1 cellular context compared by ENCODE assay signal in the genomic region with DNA sequence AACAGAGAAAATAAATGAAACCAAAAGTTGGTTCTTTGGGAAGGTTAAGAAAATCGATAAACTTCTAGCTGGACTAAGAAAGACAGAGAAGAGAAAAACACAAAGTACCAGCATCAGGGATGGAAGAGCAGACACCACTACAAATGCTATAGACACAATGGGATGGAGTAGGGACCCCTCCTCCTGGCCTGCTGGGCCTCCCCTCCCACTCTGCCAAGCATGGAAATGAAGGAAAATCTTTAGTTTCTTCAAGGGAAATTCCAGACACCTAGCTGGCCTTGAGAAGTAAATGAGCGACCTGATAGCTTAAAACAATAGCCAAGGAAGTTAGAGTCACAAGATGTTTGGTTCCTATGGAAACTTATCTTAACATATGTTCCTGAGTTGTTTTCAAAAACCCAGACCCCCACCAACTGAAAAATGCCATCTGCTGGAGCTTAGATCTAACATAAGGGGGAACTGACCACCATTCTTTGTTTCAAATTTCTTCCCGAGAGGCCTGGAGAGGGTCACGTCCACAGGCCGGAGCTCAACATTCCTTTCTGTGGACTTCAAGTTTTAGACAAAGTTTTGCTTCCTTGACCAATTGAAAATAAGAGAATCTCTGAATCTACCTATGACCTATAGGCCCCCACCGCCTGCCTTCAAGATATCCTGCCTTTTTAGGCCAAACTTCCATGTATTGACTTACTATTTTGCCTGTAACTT.
TF ChIP-seq lines count a peak whose summit lies in the region.

No MANE protein-coding gene starts in this region.

TF ChIP-seq in GM23338, 12 proteins besides CTCF, POLR2A, EP300 and RAD21 (continued from another document):
- TF ChIP-seq EZH2 (IDR thresholded peaks at IDR 0.05; ENCODE audit: low read depth, unreplicated experiment), result no peak
- no peak for TF ChIP-seq CREB1 (CRISPR knock-in tag; IDR thresholded peaks at IDR 0.05; ENCODE audit: low read depth)
- TF ChIP-seq, protein P1, sequence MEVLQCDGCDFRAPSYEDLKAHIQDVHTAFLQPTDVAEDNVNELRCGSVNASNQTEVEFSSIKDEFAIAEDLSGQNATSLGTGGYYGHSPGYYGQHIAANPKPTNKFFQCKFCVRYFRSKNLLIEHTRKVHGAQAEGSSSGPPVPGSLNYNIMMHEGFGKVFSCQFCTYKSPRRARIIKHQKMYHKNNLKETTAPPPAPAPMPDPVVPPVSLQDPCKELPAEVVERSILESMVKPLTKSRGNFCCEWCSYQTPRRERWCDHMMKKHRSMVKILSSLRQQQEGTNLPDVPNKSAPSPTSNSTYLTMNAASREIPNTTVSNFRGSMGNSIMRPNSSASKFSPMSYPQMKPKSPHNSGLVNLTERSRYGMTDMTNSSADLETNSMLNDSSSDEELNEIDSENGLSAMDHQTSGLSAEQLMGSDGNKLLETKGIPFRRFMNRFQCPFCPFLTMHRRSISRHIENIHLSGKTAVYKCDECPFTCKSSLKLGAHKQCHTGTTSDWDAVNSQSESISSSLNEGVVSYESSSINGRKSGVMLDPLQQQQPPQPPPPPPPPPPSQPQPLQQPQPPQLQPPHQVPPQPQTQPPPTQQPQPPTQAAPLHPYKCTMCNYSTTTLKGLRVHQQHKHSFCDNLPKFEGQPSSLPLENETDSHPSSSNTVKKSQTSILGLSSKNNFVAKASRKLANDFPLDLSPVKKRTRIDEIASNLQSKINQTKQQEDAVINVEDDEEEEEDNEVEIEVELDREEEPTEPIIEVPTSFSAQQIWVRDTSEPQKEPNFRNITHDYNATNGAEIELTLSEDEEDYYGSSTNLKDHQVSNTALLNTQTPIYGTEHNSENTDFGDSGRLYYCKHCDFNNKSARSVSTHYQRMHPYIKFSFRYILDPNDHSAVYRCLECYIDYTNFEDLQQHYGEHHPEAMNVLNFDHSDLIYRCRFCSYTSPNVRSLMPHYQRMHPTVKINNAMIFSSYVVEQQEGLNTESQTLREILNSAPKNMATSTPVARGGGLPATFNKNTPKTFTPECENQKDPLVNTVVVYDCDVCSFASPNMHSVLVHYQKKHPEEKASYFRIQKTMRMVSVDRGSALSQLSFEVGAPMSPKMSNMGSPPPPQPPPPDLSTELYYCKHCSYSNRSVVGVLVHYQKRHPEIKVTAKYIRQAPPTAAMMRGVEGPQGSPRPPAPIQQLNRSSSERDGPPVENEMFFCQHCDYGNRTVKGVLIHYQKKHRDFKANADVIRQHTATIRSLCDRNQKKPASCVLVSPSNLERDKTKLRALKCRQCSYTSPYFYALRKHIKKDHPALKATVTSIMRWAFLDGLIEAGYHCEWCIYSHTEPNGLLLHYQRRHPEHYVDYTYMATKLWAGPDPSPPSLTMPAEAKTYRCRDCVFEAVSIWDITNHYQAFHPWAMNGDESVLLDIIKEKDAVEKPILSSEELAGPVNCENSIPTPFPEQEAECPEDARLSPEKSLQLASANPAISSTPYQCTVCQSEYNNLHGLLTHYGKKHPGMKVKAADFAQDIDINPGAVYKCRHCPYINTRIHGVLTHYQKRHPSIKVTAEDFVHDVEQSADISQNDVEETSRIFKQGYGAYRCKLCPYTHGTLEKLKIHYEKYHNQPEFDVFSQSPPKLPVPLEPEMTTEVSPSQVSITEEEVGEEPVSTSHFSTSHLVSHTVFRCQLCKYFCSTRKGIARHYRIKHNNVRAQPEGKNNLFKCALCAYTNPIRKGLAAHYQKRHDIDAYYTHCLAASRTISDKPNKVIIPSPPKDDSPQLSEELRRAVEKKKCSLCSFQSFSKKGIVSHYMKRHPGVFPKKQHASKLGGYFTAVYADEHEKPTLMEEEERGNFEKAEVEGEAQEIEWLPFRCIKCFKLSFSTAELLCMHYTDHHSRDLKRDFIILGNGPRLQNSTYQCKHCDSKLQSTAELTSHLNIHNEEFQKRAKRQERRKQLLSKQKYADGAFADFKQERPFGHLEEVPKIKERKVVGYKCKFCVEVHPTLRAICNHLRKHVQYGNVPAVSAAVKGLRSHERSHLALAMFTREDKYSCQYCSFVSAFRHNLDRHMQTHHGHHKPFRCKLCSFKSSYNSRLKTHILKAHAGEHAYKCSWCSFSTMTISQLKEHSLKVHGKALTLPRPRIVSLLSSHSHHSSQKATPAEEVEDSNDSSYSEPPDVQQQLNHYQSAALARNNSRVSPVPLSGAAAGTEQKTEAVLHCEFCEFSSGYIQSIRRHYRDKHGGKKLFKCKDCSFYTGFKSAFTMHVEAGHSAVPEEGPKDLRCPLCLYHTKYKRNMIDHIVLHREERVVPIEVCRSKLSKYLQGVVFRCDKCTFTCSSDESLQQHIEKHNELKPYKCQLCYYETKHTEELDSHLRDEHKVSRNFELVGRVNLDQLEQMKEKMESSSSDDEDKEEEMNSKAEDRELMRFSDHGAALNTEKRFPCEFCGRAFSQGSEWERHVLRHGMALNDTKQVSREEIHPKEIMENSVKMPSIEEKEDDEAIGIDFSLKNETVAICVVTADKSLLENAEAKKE (CRISPR knock-in tag; IDR thresholded peaks at IDR 0.05), result no peak
- TF ChIP-seq ZNF114 (CRISPR knock-in tag; IDR thresholded peaks at IDR 0.05), result no peak
- no peak for TF ChIP-seq EZH2phosphoT487 (IDR thresholded peaks at IDR 0.05; ENCODE audit: unreplicated experiment)
- TF ChIP-seq, protein P2, sequence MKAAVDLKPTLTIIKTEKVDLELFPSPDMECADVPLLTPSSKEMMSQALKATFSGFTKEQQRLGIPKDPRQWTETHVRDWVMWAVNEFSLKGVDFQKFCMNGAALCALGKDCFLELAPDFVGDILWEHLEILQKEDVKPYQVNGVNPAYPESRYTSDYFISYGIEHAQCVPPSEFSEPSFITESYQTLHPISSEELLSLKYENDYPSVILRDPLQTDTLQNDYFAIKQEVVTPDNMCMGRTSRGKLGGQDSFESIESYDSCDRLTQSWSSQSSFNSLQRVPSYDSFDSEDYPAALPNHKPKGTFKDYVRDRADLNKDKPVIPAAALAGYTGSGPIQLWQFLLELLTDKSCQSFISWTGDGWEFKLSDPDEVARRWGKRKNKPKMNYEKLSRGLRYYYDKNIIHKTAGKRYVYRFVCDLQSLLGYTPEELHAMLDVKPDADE (IDR thresholded peaks at IDR 0.05), result no peak
- no peak for TF ChIP-seq POLR2AphosphoS5 (IDR thresholded peaks at IDR 0.05; ENCODE audit: low read depth)
